Comparison of ENCODE assay signal across 8 cellular contexts in genomic region chrX:51893931-51894696, GRCh38. TPM values are rescaled to one million over a fixed set of nuclear protein-coding genes. Genes with fewer than 3 reads are reported as not detected.
DNase-seq lines count a peak whose midpoint lies in the region; ATAC-seq, FAIRE-seq and TF ChIP-seq lines count a peak whose summit lies in the region.

No MANE protein-coding gene starts in this region.

- H3K9ac ChIP-seq in GM23248, result peak overlapping the region; percentile 100

- H3K4me3 ChIP-seq in GM23248 (peak overlapping the region; percentile 97), body of pancreas (peak overlapping the region; percentile 27 to 31), small intestine (ENCODE audit: low read depth in 1 of 2, low read length in 2 of 2) (peak overlapping the region; percentile 48 to 53)

- H4K20me1 ChIP-seq in GM23248 (ENCODE audit: insufficient read depth), result peaks cover 4% of the 10 kb centered on the region; the same call in 1 of the 2 replicates

- H3K9me3 ChIP-seq in GM23248 (ENCODE audit: low read depth) (no peaks in the 10 kb centered on the region), body of pancreas (no peaks in the 10 kb centered on the region), small intestine (ENCODE audit: control insufficient read depth, low read depth) (no peaks in the 10 kb centered on the region)

- no peak overlapping the region for H2AFZ ChIP-seq in GM23248

- DNase-seq in GM23248 (peak; percentile 53), NCI-H446 treated with DMSO at 0.1 percent for 48 hours (lab: John Stamatoyannopoulos, UW) (peak; percentile 32), body of pancreas (peak; percentile 54 to 65 (median 62)), iPS-NIHi11 (ENCODE audit: low spot score) (peak; percentile 2), small intestine (peak; percentile 2), SIG-M5 treated with dmso at 0.1 percent for 504 hours (lab: John Stamatoyannopoulos, UW; ENCODE audit: unreplicated experiment) (no peak)

- no peaks in the 10 kb centered on the region for H3K9me2 ChIP-seq in GM23248 (ENCODE audit: insufficient read depth)

- in situ Hi-C loops in GM23248 (cut with MboI), result no loop called here

- WGBS in GM23248 (ENCODE audit: low coverage in 1 of 2, low lambda C conversion rate in 2 of 2, missing lambda C conversion rate in 2 of 2), 2 experiments, result 1% methylated on average over 20 to 28 of the region's 32 CpGs
- 1% methylated on average over 29 to 32 of the region's 32 CpGs for WGBS in body of pancreas, 2 donors
- 0 to 36% (median 13%) methylated on average over 30 to 32 of the region's 32 CpGs for WGBS in small intestine, 3 donors

- peak overlapping the region; percentile 91 for H3K27ac ChIP-seq in GM23248
- peak overlapping the region; percentile 59 to 82 (median 80) for H3K27ac ChIP-seq in body of pancreas
- peak overlapping the region in 1 of 2 donors; percentile 70 for H3K27ac ChIP-seq in small intestine (ENCODE audit: low read depth in 1 of 2, low read length in 1 of 2)

- TF ChIP-seq CTCF in body of pancreas (IDR thresholded peaks at IDR 0.05), result no peak

- intact Hi-C loops in body of pancreas (cut with DNase I), result no loop called here

- peaks cover 16% of the 10 kb centered on the region for H3K4me1 ChIP-seq in GM23248 (ENCODE audit: insufficient read depth)
- H3K4me1 ChIP-seq in body of pancreas, result peaks cover 33% of the 10 kb centered on the region
- H3K4me1 ChIP-seq in small intestine (ENCODE audit: control insufficient read depth in 2 of 2, insufficient read depth in 1 of 2, low read depth in 1 of 2, low read length in 1 of 2), result no peaks in the 10 kb centered on the region

- peak overlapping the region; percentile 97 for H3K4me2 ChIP-seq in GM23248 (ENCODE audit: unreplicated experiment)

- H3K27me3 ChIP-seq in GM23248 (replicated peaks; ENCODE audit: insufficient read depth) (no peaks in the 10 kb centered on the region), body of pancreas (no peaks in the 10 kb centered on the region), small intestine (ENCODE audit: control insufficient read depth in 2 of 2, insufficient read depth in 2 of 2, low read length in 2 of 2) (no peaks in the 10 kb centered on the region)

- no peaks in the 10 kb centered on the region; the same call in 1 of the 2 replicates for H3K36me3 ChIP-seq in GM23248 (ENCODE audit: low read depth)
- no peaks in the 10 kb centered on the region for H3K36me3 ChIP-seq in body of pancreas (replicated peaks in 1 of 2; ENCODE audit: insufficient read depth in 1 of 2, low read depth in 2 of 2)
- H3K36me3 ChIP-seq in small intestine (ENCODE audit: control insufficient read depth in 2 of 2, insufficient read depth in 2 of 2, low read length in 2 of 2), result no peaks in the 10 kb centered on the region

- ATAC-seq in body of pancreas (peak; percentile 51), GM18519 (IDR thresholded peaks at IDR 0.05; ENCODE audit: low FRiP score, unreplicated experiment) (no peak), GM21786 (IDR thresholded peaks at IDR 0.05; ENCODE audit: unreplicated experiment) (no peak)

- FAIRE-seq in small intestine (lab: Jason Lieb, UNC), result no peak

- peaks cover 48% of the 10 kb centered on the region for H3K79me2 ChIP-seq in GM23248 (ENCODE audit: insufficient read depth)

- peaks cover 23% of the 10 kb centered on the region for H3F3A ChIP-seq in GM23248 (ENCODE audit: insufficient read depth)

- TF ChIP-seq POLR2A in body of pancreas (IDR thresholded peaks at IDR 0.05), result no peak

RNA-seq across cellular contexts. Expression of gene MAGED1, which starts 0.7 kb away (rescaled TPM):
- 261 and 293 TPM in 2 replicates for total RNA-seq in GM23248 (2014; rRNA removed; shearing (Covaris generic))
- polyA plus RNA-seq in GM23248 (2016; fragmentation: Nextera tagmentation; extraction: Ambion mirVana) (351 and 357 TPM in 2 replicates), small intestine (10 to 100 TPM; 14.3 to 36.6 (median 16.8) TPM)
- total RNA-seq in body of pancreas, result 10 to 100 TPM; 45.7 to 53.1 TPM

Comparison
In these comparisons a context has a peak if more than half of its experiments do, and no peak if none do; other contexts are left out.
1. H3K4me3 ChIP-seq: peak in every context shown above with its lines; median percentile 97 in GM23248; 50 in small intestine; 29 in body of pancreas.